In the genomic region with DNA sequence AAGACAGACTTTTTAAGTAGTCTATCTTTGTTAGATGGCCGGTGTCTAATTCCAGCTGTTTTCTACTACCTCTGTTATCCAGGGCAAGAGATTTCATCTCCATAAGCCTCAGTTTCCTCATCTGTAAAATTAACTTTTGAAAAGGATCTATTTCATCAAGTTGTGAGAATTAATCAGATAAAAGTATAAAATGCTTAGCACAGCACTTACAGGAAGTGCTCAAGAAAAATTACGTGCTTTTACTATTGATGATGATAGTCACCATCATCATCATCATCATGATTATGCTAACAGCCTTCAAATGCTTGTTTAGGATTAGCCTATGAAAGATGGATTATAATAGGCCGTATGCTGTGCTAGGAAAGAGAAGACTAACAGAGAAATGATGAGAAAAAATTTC, we compare ENCODE assay signal across 29 cellular contexts.
"Had no signal": no experiment of that assay in that cellular context is flagged by ENCODE, and none has a peak within 500 bp of the region (broad histone marks: within the 10 kb centered on the region; RNA-seq: fewer than 3 reads in every experiment).

No MANE protein-coding gene starts in this region.

- ATAC-seq: activated naive CD8-positive, alpha-beta T cell treated with anti-CD3 and anti-CD28 coated beads, Interleukin-2, amount 50 U/mL, for 24 hours; Panc1 had no signal

- H3K9me3 ChIP-seq: SJCRH30 had no signal

- H3K9me3 Mint-ChIP-seq: activated CD4-positive, alpha-beta memory T cell treated with anti-CD3 and anti-CD28 coated beads for 36 hours; activated naive CD4-positive, alpha-beta T cell treated with anti-CD3 and anti-CD28 coated beads, Interleukin-2, amount 10 ng/mL, durations not matched to agents 7 days and 5 days; activated naive CD8-positive, alpha-beta T cell treated with anti-CD3 and anti-CD28 coated beads, Interleukin-2, amount 50 U/mL, for 24 hours; T-helper 1 cell treated with Interleukin-12 subunit alpha and Interleukin-12 subunit beta and Interleukin-4 antibody, amounts not matched to agents 30 μg/mL and 1 μg/mL, for 36 hours; T-helper 2 cell treated with Interferon-gamma antibody and Interleukin-4, amounts not matched to agents 5 μg/mL and 100 μg/mL, for 36 hours had no signal

- H3K27ac Mint-ChIP-seq: activated B cell treated with CpG ODN at 0.5 μM for 24 hours; activated CD4-positive, alpha-beta memory T cell treated with anti-CD3 and anti-CD28 coated beads for 36 hours; activated naive CD4-positive, alpha-beta T cell treated with anti-CD3 and anti-CD28 coated beads, Interleukin-2, amount 10 ng/mL, durations not matched to agents 7 days and 5 days; activated naive CD8-positive, alpha-beta T cell; activated naive CD8-positive, alpha-beta T cell treated with anti-CD3 and anti-CD28 coated beads, Interleukin-2, amount 50 U/mL, for 24 hours; brain; T-helper 1 cell treated with Interleukin-12 subunit alpha and Interleukin-12 subunit beta and Interleukin-4 antibody, amounts not matched to agents 30 μg/mL and 1 μg/mL, for 36 hours; T-helper 2 cell treated with Interferon-gamma antibody and Interleukin-4, amounts not matched to agents 5 μg/mL and 100 μg/mL, for 36 hours had no signal

- H3K36me3 Mint-ChIP-seq: activated CD4-positive, alpha-beta memory T cell treated with anti-CD3 and anti-CD28 coated beads for 36 hours; activated naive CD4-positive, alpha-beta T cell treated with anti-CD3 and anti-CD28 coated beads, Interleukin-2, amount 10 ng/mL, durations not matched to agents 7 days and 5 days; activated naive CD8-positive, alpha-beta T cell had no signal

- H3K4me1 Mint-ChIP-seq: activated naive CD4-positive, alpha-beta T cell treated with anti-CD3 and anti-CD28 coated beads, Interleukin-2, amount 10 ng/mL, durations not matched to agents 7 days and 5 days; activated naive CD8-positive, alpha-beta T cell treated with anti-CD3 and anti-CD28 coated beads, Interleukin-2, amount 50 U/mL, for 24 hours; brain had no signal

- H3K27ac ChIP-seq: SJCRH30, SK-N-MC had no signal

- H3K4me3 Mint-ChIP-seq: activated B cell treated with CpG ODN at 0.5 μM for 24 hours; activated CD4-positive, alpha-beta memory T cell treated with anti-CD3 and anti-CD28 coated beads for 36 hours; activated naive CD4-positive, alpha-beta T cell treated with anti-CD3 and anti-CD28 coated beads, Interleukin-2, amount 10 ng/mL, durations not matched to agents 7 days and 5 days; activated naive CD8-positive, alpha-beta T cell; activated naive CD8-positive, alpha-beta T cell treated with anti-CD3 and anti-CD28 coated beads, Interleukin-2, amount 50 U/mL, for 24 hours; brain; T-helper 1 cell treated with Interleukin-12 subunit alpha and Interleukin-12 subunit beta and Interleukin-4 antibody, amounts not matched to agents 30 μg/mL and 1 μg/mL, for 36 hours; T-helper 2 cell treated with Interferon-gamma antibody and Interleukin-4, amounts not matched to agents 5 μg/mL and 100 μg/mL, for 36 hours had no signal

- H3K27me3 ChIP-seq: SJCRH30 had no signal

- H3K4me1 ChIP-seq: SJCRH30 had no signal

- DNase-seq: activated B cell treated with CpG ODN at 0.5 μM for 24 hours; activated CD4-positive, alpha-beta memory T cell treated with anti-CD3 and anti-CD28 coated beads for 36 hours; activated CD4-positive, alpha-beta T cell treated with anti-CD3 and anti-CD28 coated beads for 4 hours; activated CD4-positive, alpha-beta T cell treated with anti-CD3 and anti-CD28 coated beads, Interleukin-2, amount 50 U/mL, for 1 hour; activated CD4-positive, CD25-positive, alpha-beta regulatory T cell treated with anti-CD3 and anti-CD28 coated beads, Interleukin-2, amount 50 U/mL, for 72 hours; activated CD8-positive, alpha-beta memory T cell treated with anti-CD3 and anti-CD28 coated beads, Interleukin-2, amount 50 U/mL, for 48 hours; activated effector memory CD4-positive, alpha-beta T cell treated with Interleukin-2 at 50 U/mL for 16 hours; activated naive CD4-positive, alpha-beta T cell treated with anti-CD3 and anti-CD28 coated beads, Interleukin-2, amount 10 ng/mL, durations not matched to agents 7 days and 5 days; activated naive CD8-positive, alpha-beta T cell treated with anti-CD3 and anti-CD28 coated beads, Interleukin-2, amount 50 U/mL, for 24 hours; activated T-cell treated with anti-CD3 and anti-CD28 coated beads, Interleukin-2, amount 50 U/mL, for 48 hours; anterior cingulate cortex; caudate nucleus; cerebellar nuclear complex; MM.1S; MV-4-11; NCI-H1092; NCI-H1436 treated with DMSO at 0.1 percent for 48 hours; NCI-H1694 treated with DMSO at 0.1 percent for 48 hours; NCI-H2029; NCI-H345; NCI-H524 treated with DMSO at 0.1 percent for 48 hours; SHP77; SJCRH30 had no signal

- H3K27me3 Mint-ChIP-seq: activated B cell treated with CpG ODN at 0.5 μM for 24 hours; activated naive CD4-positive, alpha-beta T cell treated with anti-CD3 and anti-CD28 coated beads, Interleukin-2, amount 10 ng/mL, durations not matched to agents 7 days and 5 days; activated naive CD8-positive, alpha-beta T cell treated with anti-CD3 and anti-CD28 coated beads, Interleukin-2, amount 50 U/mL, for 24 hours; brain had no signal
